In genomic region chr14:89337161-89337560, GRCh38 we compare ENCODE assay signal across 1 cellular context.
TF ChIP-seq lines count a peak whose summit lies in the region.

No MANE protein-coding gene starts in this region.

TF ChIP-seq in HepG2, 621 proteins besides CTCF, POLR2A, EP300 and RAD21 (continued from another document):
- TF ChIP-seq KIAA2018 (CRISPR knock-in tag; IDR thresholded peaks at IDR 0.05; ENCODE audit: borderline replicate concordance) (no peak), NFIC (IDR thresholded peaks at IDR 0.05; ENCODE audit: low read length) (0 out of 2 replicates have a peak, but pooled peaks have one; percentile 6), TCF7 (IDR thresholded peaks at IDR 0.05; ENCODE audit: low read depth) (0 out of 2 replicates have a peak, but pooled peaks have one; percentile 25), HNF4A (CRISPR knock-in tag; IDR thresholded peaks at IDR 0.05) (peak; percentile 25; the same call in 1 of the 2 replicates), ZMYM4 (CRISPR knock-in tag; IDR thresholded peaks at IDR 0.05) (peak; percentile 7; the same call in 1 of the 2 replicates), SOX13 (IDR thresholded peaks at IDR 0.05) (no peak), SOX13 (CRISPR knock-in tag; conservative IDR thresholded peaks at IDR 0.05 in 1 of 2, IDR thresholded peaks at IDR 0.05 in 1 of 2) (peak in 1 of 2 experiments; percentile 70; a peak in 2 of 4 replicates), DNMT3B (CRISPR knock-in tag; conservative IDR thresholded peaks at IDR 0.05) (no peak), GFI1 (CRISPR knock-in tag; IDR thresholded peaks at IDR 0.05; ENCODE audit: borderline replicate concordance) (0 out of 2 replicates have a peak, but pooled peaks have one; percentile 38), SOX6 (IDR thresholded peaks at IDR 0.05) (no peak), SOX6 (CRISPR knock-in tag; IDR thresholded peaks at IDR 0.05) (peak; percentile 52; the same call in 1 of the 2 replicates)
